ENCODE assay signal across 8 cellular contexts in genomic region chr1:67735806-67736627, GRCh38. TPM values are rescaled to one million over a fixed set of nuclear protein-coding genes. Genes with fewer than 3 reads are reported as not detected.
DNase-seq lines count a peak whose midpoint lies in the region; ATAC-seq and TF ChIP-seq lines count a peak whose summit lies in the region.

No MANE protein-coding gene starts in this region.

- TF ChIP-seq CTCF in BJ (IDR thresholded peaks at IDR 0.05; ENCODE audit: insufficient read depth, low read depth, low read length) (no peak), OCI-LY7 (conservative IDR thresholded peaks at IDR 0.05; ENCODE audit: low read length) (no peak), psoas muscle (IDR thresholded peaks at IDR 0.05) (no peak)

- peak overlapping the region; percentile 95 for H3K4me2 ChIP-seq in OCI-LY7 (ENCODE audit: low read length)

- H3K4me3 ChIP-seq in BJ (ENCODE audit: low read depth, low read length) (no peak overlapping the region), OCI-LY7 (ENCODE audit: low read depth, low read length, poor library complexity, severe bottlenecking) (peak overlapping the region; percentile 67), psoas muscle (peak overlapping the region; percentile 22), HAP-1 (no peak overlapping the region)

- TSS peak; percentile 96 for BruUV-seq in OCI-LY7 (replicated peaks; lab: Mats Ljungman, UMichigan)

- intact Hi-C loops in OCI-LY7 (cut with micrococcal nuclease; ENCODE audit: unreplicated experiment) (loop anchor here (1.0 to 10.0 kb wide), 6 partner anchors 23 to 971 kb away; partner anchors contain the start of genes GADD45A and SLC35D1), Right ventricle myocardium superior (cut with DNase I) (no loop called here), psoas muscle (cut with DNase I) (no loop called here)

- CTCF ChIA-PET in BJ (lab: Yijun Ruan, JAX): interaction anchor here (0.6 to 2.9 kb wide), 2 partner anchors 96 to 201 kb away, joined by 3 to 9 read pairs; no protein-coding TSS in a partner anchor
- CTCF ChIA-PET in OCI-LY7 (lab: Charles Lee; ENCODE audit: unreplicated experiment): no interaction called here

- DNase-seq in BJ (ENCODE audit: low read depth): peak; percentile 83
- peak; percentile 93 for DNase-seq in OCI-LY7 (ENCODE audit: low spot score)
- peak; percentile 30 for DNase-seq in activated naive CD4-positive, alpha-beta T cell treated with anti-CD3 and anti-CD28 coated beads, Interleukin-2, amount 50 U/mL, for 16 hours
- DNase-seq in Right ventricle myocardium superior: peak; percentile 75
- DNase-seq in psoas muscle: peak; percentile 74 to 78
- DNase-seq in HAP-1 (ENCODE audit: low spot score in 2 of 2): no peak

- H2AFZ ChIP-seq in OCI-LY7 (ENCODE audit: low read length): peak overlapping the region; percentile 67

- in situ Hi-C loops in HAP-1 (cut with MboI; ENCODE audit: low sequenced_read_pairs): no loop called here

- H3K9me2 ChIP-seq in OCI-LY7 (ENCODE audit: insufficient read depth, low read length): no peaks in the 10 kb centered on the region

- H3K27ac ChIP-seq in OCI-LY7 (ENCODE audit: low read depth, low read length, poor library complexity, severe bottlenecking): peak overlapping the region; percentile 96
- peak overlapping the region; percentile 46 for H3K27ac ChIP-seq in psoas muscle

- H3K27me3 ChIP-seq in BJ (ENCODE audit: control insufficient read depth, insufficient read depth, low read length): no peaks in the 10 kb centered on the region
- H3K27me3 ChIP-seq in psoas muscle (ENCODE audit: insufficient read depth in 3 of 3, low read length in 2 of 3): no peaks in the 10 kb centered on the region
- H3K27me3 ChIP-seq in HAP-1 (ENCODE audit: low read depth): no peaks in the 10 kb centered on the region

- POLR2A ChIA-PET in BJ (lab: Charles Lee): no interaction called here
- POLR2A ChIA-PET in OCI-LY7 (lab: Charles Lee): interaction anchor here (0.5 to 11.8 kb wide), 13 partner anchors 9 to 199 kb away, joined by 3 to 123 read pairs (median 9); partner anchors contain the start of gene GADD45A

- ATAC-seq in GM19043 (IDR thresholded peaks at IDR 0.05; ENCODE audit: low read depth, unreplicated experiment) (peak; percentile 92), HG03139 (IDR thresholded peaks at IDR 0.05; ENCODE audit: unreplicated experiment) (peak; percentile 92), Right ventricle myocardium superior (ENCODE audit: poor library complexity) (peak; percentile 80), psoas muscle (peak; percentile 58 to 81 (median 80))

- H3K9me3 ChIP-seq in OCI-LY7 (ENCODE audit: low read length) (no peaks in the 10 kb centered on the region), psoas muscle (no peaks in the 10 kb centered on the region), HAP-1 (no peaks in the 10 kb centered on the region)

- 29 to 45% (median 38%) methylated on average over 11 of the region's 11 CpGs for WGBS in psoas muscle, 3 donors

- peaks cover 74% of the 10 kb centered on the region for H3K4me1 ChIP-seq in OCI-LY7 (ENCODE audit: insufficient read depth, low read length, poor library complexity, severe bottlenecking)
- H3K4me1 ChIP-seq in psoas muscle: peaks cover 11% of the 10 kb centered on the region
- peaks cover 13% of the 10 kb centered on the region for H3K4me1 ChIP-seq in HAP-1

- no peaks in the 10 kb centered on the region for H4K20me1 ChIP-seq in OCI-LY7 (ENCODE audit: insufficient read depth, low read length)

- H3K36me3 ChIP-seq in BJ (ENCODE audit: control insufficient read depth, insufficient read depth, low read length): no peaks in the 10 kb centered on the region
- no peaks in the 10 kb centered on the region for H3K36me3 ChIP-seq in OCI-LY7 (ENCODE audit: insufficient read depth, low read length)
- H3K36me3 ChIP-seq in psoas muscle (ENCODE audit: insufficient read depth in 1 of 2, low read depth in 1 of 2): no peaks in the 10 kb centered on the region
- no peaks in the 10 kb centered on the region for H3K36me3 ChIP-seq in HAP-1 (replicated peaks)

- H3K79me2 ChIP-seq in OCI-LY7 (ENCODE audit: insufficient read depth, low read depth, low read length): peaks cover 11% of the 10 kb centered on the region; the same call in 1 of the 2 replicates

RNA-seq across cellular contexts. Expression of gene GADD45A, which starts 51.0 kb away (rescaled TPM):
- 27.4 and 32.1 TPM in 2 replicates for polyA plus RNA-seq in BJ (2011; rRNA removed)
- 8.2 and 11.6 TPM in 2 replicates for polyA minus RNA-seq in BJ (2011; rRNA and poly(A)+ RNA removed)
- total RNA-seq in OCI-LY7 (2014; rRNA removed; shearing (Covaris generic)): 46.8 and 60.7 TPM in 2 replicates
- 48.6 and 54.9 TPM in 2 replicates for total RNA-seq in OCI-LY7 (2022)
- total RNA-seq in Right ventricle myocardium superior: 48.1 TPM
- total RNA-seq in psoas muscle: 100 to 1,000 TPM in 3 of 4 donors, 10 to 100 TPM in 1; 93.5 to 505 (median 230) TPM
- polyA plus RNA-seq in psoas muscle: 100 to 1,000 TPM in 2 of 3 donors, 10 to 100 TPM in 1; 88.8 to 248 (median 197) TPM

Comparison
In these comparisons a context has a peak if more than half of its experiments do, and no peak if none do; other contexts are left out.
1. DNase-seq: peak in BJ (single experiment), OCI-LY7 (single experiment), activated naive CD4-positive, alpha-beta T cell treated with anti-CD3 and anti-CD28 coated beads, Interleukin-2, amount 50 U/mL, for 16 hours (single experiment), Right ventricle myocardium superior (single experiment) and psoas muscle (2 of 2); none in HAP-1 (0 of 2).
2. H3K4me3 ChIP-seq: peak in OCI-LY7 (single experiment) and psoas muscle (single experiment); none in BJ (single experiment) and HAP-1 (single experiment).
3. Peak in every context shown above with its lines, with median percentiles within 50 percentile points of each other: ATAC-seq.